In genomic region chr5:78387468-78388153, GRCh38 we compare ENCODE assay signal across 14 cellular contexts.
"Had no signal": no experiment of that assay in that cellular context is flagged by ENCODE, and none has a peak within 500 bp of the region (broad histone marks: within the 10 kb centered on the region; RNA-seq: fewer than 3 reads in every experiment).

No MANE protein-coding gene starts in this region.

- H3K27ac ChIP-seq: ascending aorta, dorsolateral prefrontal cortex, esophagus muscularis mucosa, prostate gland, spleen had no signal

- DNase-seq: activated CD4-positive, alpha-beta T cell treated with anti-CD3 and anti-CD28 coated beads for 1 hour; activated CD4-positive, alpha-beta T cell treated with anti-CD3 and anti-CD28 coated beads, Interleukin-2, amount 50 U/mL, for 48 hours; dorsolateral prefrontal cortex; occipital lobe; spleen; stimulated activated CD4-positive, alpha-beta T cell treated with anti-CD3 and anti-CD28 coated beads, Interleukin-1b, Interleukin-23, amount 100 ng/mL, for 48 hours; stimulated activated naive CD4-positive, alpha-beta T cell; T-helper 9 cell had no signal

- ATAC-seq: left lobe of liver, sciatic nerve had no signal

- FAIRE-seq: bronchial epithelial cell had no signal

- H3K27me3 ChIP-seq: ascending aorta, dorsolateral prefrontal cortex, esophagus muscularis mucosa, spleen had no signal

- H3K9me3 ChIP-seq: prostate gland had no signal

- H3K4me3 ChIP-seq: ascending aorta, esophagus muscularis mucosa, prostate gland, spleen had no signal

- H3K4me1 ChIP-seq: ascending aorta, esophagus muscularis mucosa, prostate gland, spleen had no signal

- H3K36me3 ChIP-seq: ascending aorta, prostate gland had no signal
